23 cellular contexts compared by ENCODE assay signal in genomic region chr1:213300433-213300832, GRCh38.
A peak's percentile ranks its signal among the peaks of the same experiment; 100 is the strongest.
DNase-seq lines count a peak whose midpoint lies in the region; ATAC-seq, FAIRE-seq and TF ChIP-seq lines count a peak whose summit lies in the region.
"Had no signal": no experiment of that assay in that cellular context is flagged by ENCODE, and none has a peak within 500 bp of the region (broad histone marks: within the 10 kb centered on the region; RNA-seq: fewer than 3 reads in every experiment).

No MANE protein-coding gene starts in this region.

- H3K27me3 ChIP-seq in K562 (ENCODE audit: control insufficient read depth in 2 of 2, insufficient read depth in 2 of 2, low read length in 2 of 2) (no peaks in the 10 kb centered on the region), tibial nerve (no peaks in the 10 kb centered on the region)
- H3K27me3 ChIP-seq: BLaER1 treated with 17β-estradiol and CSF1 and Interleukin-3, amounts not matched to agents 10 nM and 100 nM had no signal

- no peak overlapping the region for H2AFZ ChIP-seq in K562 (ENCODE audit: low read depth, low read length)

- no peak overlapping the region; a peak in 1 of 4 replicates for H3K9ac ChIP-seq in K562 (ENCODE audit: insufficient read depth in 1 of 2, low read depth in 2 of 2, low read length in 2 of 2)
- H3K9ac ChIP-seq: BLaER1 treated with 17β-estradiol and CSF1 and Interleukin-3, amounts not matched to agents 10 nM and 100 nM had no signal

- CTCF ChIA-PET in HEK293T (lab: Yijun Ruan, JAX) (no interaction called here), K562 (lab: Yijun Ruan, JAX; ENCODE audit: low intra/inter-chr PET ratio) (no interaction called here)

- peaks cover 12% of the 10 kb centered on the region for H3K9me3 Mint-ChIP-seq in nephron progenitor cell

- no peak for TF ChIP-seq RAD21 in K562 (CRISPR knock-in tag; conservative IDR thresholded peaks at IDR 0.05 in 1 of 2, IDR thresholded peaks at IDR 0.05 in 1 of 2)

- TF ChIP-seq EP300 in K562 (IDR thresholded peaks at IDR 0.05; ENCODE audit: low read length) (no peak), tibial nerve (IDR thresholded peaks at IDR 0.05) (no peak)

- ATAC-seq in K562 (peak; percentile 26), GM18867 (IDR thresholded peaks at IDR 0.05; ENCODE audit: unreplicated experiment) (no peak)
- ATAC-seq: A549; CD8-positive, alpha-beta T cell; GM12878 had no signal

- DNase-seq in HEK293T (ENCODE audit: extremely low spot score) (no peak), K562 (ENCODE audit: extremely low read depth in 1 of 4, low spot score in 3 of 4) (no peak), nephron progenitor cell (no peak), 8988T (no peak), NCI-H128 (lab: John Stamatoyannopoulos, UW; ENCODE audit: unreplicated experiment) (no peak), tibial nerve (ENCODE audit: low spot score in 2 of 2) (no peak)
- DNase-seq: AML-193; Caco-2; Calu3; CD4-positive, alpha-beta T cell; CD8-positive, alpha-beta T cell; DMS79 treated with DMSO at 0.1 percent for 48 hours; GDM1 had no signal

- no peak overlapping the region for H3K4me3 Mint-ChIP-seq in nephron progenitor cell
- H3K4me3 Mint-ChIP-seq: B cell; CD4-positive, alpha-beta T cell; CD8-positive, alpha-beta T cell had no signal

- no peak for TF ChIP-seq POLR2A in K562 (conservative IDR thresholded peaks at IDR 0.05)
- no peak for TF ChIP-seq POLR2A in tibial nerve (IDR thresholded peaks at IDR 0.05)

- H3K27ac Mint-ChIP-seq in nephron progenitor cell = peak overlapping the region; percentile 89
- H3K27ac Mint-ChIP-seq: B cell; CD4-positive, alpha-beta T cell; CD8-positive, alpha-beta T cell had no signal

- H3K36me3 ChIP-seq in K562 (ENCODE audit: control insufficient read depth, insufficient read depth, low read length) (no peaks in the 10 kb centered on the region), tibial nerve (peaks cover 0 to 8% (median 0%) of the 10 kb centered on the region in 3 donors)

- no peak overlapping the region for H3K4me3 ChIP-seq in K562
- H3K4me3 ChIP-seq in tibial nerve = no peak overlapping the region
- H3K4me3 ChIP-seq: A549; BLaER1 treated with 17β-estradiol and CSF1 and Interleukin-3, amounts not matched to agents 10 nM and 100 nM; GM12878 had no signal

- H3K27me3 Mint-ChIP-seq in nephron progenitor cell (ENCODE audit: low read depth, poor library complexity) = no peaks in the 10 kb centered on the region
- H3K27me3 Mint-ChIP-seq: B cell; CD4-positive, alpha-beta T cell had no signal

- H3K27ac ChIP-seq in K562 (ENCODE audit: extremely low read depth, low read depth, low read length) = no peak overlapping the region
- H3K27ac ChIP-seq in tibial nerve = no peak overlapping the region
- H3K27ac ChIP-seq: A549; BLaER1 treated with 17β-estradiol and CSF1 and Interleukin-3, amounts not matched to agents 10 nM and 100 nM; C4-2B had no signal

- POLR2A ChIA-PET in HEK293T (lab: Yijun Ruan, JAX) (no interaction called here), K562 (lab: Yijun Ruan, JAX) (interaction anchor here (0.7 to 1.1 kb wide), 2 partner anchors 18 kb away, joined by 3 read pairs; no protein-coding TSS in a partner anchor)

- no peaks in the 10 kb centered on the region for H4K20me1 ChIP-seq in K562 (replicated peaks; ENCODE audit: control insufficient read depth, insufficient read depth, low read length)
- H4K20me1 ChIP-seq: BLaER1 treated with 17β-estradiol and CSF1 and Interleukin-3, amounts not matched to agents 10 nM and 100 nM had no signal

- FAIRE-seq in K562 (lab: Jason Lieb, UNC) = no peak
- FAIRE-seq: A549, D721Med, GM12878, GM12892, GM18507, GM19239 had no signal

- H3K4me1 Mint-ChIP-seq in nephron progenitor cell = peaks cover 19% of the 10 kb centered on the region
- H3K4me1 Mint-ChIP-seq: B cell had no signal

- H3K9me3 ChIP-seq in K562 (replicated peaks; ENCODE audit: control insufficient read depth, insufficient read depth, low read depth, low read length) = no peaks in the 10 kb centered on the region
- H3K9me3 ChIP-seq in tibial nerve = peaks cover 0 to 7% (median 0%) of the 10 kb centered on the region in 4 donors

- no peaks in the 10 kb centered on the region for H3K9me1 ChIP-seq in K562 (ENCODE audit: control insufficient read depth, insufficient read depth, low read length)

- no TSS peak for BruUV-seq in K562 (replicated peaks; lab: Mats Ljungman, UMichigan)

- H3K4me2 ChIP-seq in K562 (ENCODE audit: insufficient read depth, low read length) = no peak overlapping the region
- H3K4me2 ChIP-seq: A549; BLaER1 treated with 17β-estradiol and CSF1 and Interleukin-3, amounts not matched to agents 10 nM and 100 nM had no signal

- 16% methylated on average over 5 of the region's 5 CpGs for WGBS in K562 (ENCODE audit: insufficient coverage, low coverage, missing lambda C conversion rate)
- WGBS in tibial nerve, 2 donors = 80 to 85% methylated on average over 5 of the region's 5 CpGs

- no peaks in the 10 kb centered on the region for H3K79me2 ChIP-seq in K562 (ENCODE audit: control insufficient read depth, insufficient read depth, low read length)

- TF ChIP-seq CTCF in K562 (IDR thresholded peaks at IDR 0.05 in 2 of 3, conservative IDR thresholded peaks at IDR 0.05 in 1 of 3; ENCODE audit: insufficient read depth in 2 of 3, low read depth in 1 of 3, low read length in 3 of 3) (no peak), nephron progenitor cell (IDR thresholded peaks at IDR 0.05) (no peak), tibial nerve (IDR thresholded peaks at IDR 0.05) (no peak)

- peaks cover 10% of the 10 kb centered on the region for H3K36me3 Mint-ChIP-seq in nephron progenitor cell (ENCODE audit: low read depth)
- H3K36me3 Mint-ChIP-seq: CD8-positive, alpha-beta T cell had no signal

- H3K4me1 ChIP-seq in K562 (replicated peaks in 1 of 2; ENCODE audit: control insufficient read depth in 2 of 2, insufficient read depth in 2 of 2, low read length in 2 of 2) (peaks cover 2 to 12% of the 10 kb centered on the region in 2 experiments; a peak in 4 of 5 replicates), tibial nerve (no peaks in the 10 kb centered on the region)
- H3K4me1 ChIP-seq: A549 had no signal

- in situ Hi-C loops in K562 (cut with MboI) = no loop called here

- intact Hi-C loops in K562 (cut with micrococcal nuclease) = no loop called here

TF ChIP-seq in HEK293T, 16 proteins besides CTCF, POLR2A, EP300 and RAD21:
- no peak for TF ChIP-seq LEF1 (IDR thresholded peaks at IDR 0.05; ENCODE audit: borderline replicate concordance)
- TF ChIP-seq PKNOX1 (IDR thresholded peaks at IDR 0.05) = peak; percentile 53
TF ChIP-seq in HEK293T: peak in this region for 1.

TF ChIP-seq in K562, 482 proteins besides CTCF, POLR2A, EP300 and RAD21 (continues in another document):
- TF ChIP-seq PKNOX1 (IDR thresholded peaks at IDR 0.05) = peak; percentile 91
- TF ChIP-seq REST (CRISPR knock-in tag; IDR thresholded peaks at IDR 0.05; ENCODE audit: low read depth) = no peak
- no peak for TF ChIP-seq POLR2AphosphoS2 (IDR thresholded peaks at IDR 0.05; ENCODE audit: low read length)
